Comparison of ENCODE assay signal across 19 cellular contexts in genomic region chr2:40466332-40466731, GRCh38.
"Had no signal": no experiment of that assay in that cellular context is flagged by ENCODE, and none has a peak within 500 bp of the region (broad histone marks: within the 10 kb centered on the region; RNA-seq: fewer than 3 reads in every experiment).

No MANE protein-coding gene starts in this region.

- DNase-seq: activated naive CD4-positive, alpha-beta T cell; activated T-cell treated with anti-CD3 and anti-CD28 coated beads, Interleukin-2, amount 50 U/mL, for 1 hour; adrenal gland; dorsolateral prefrontal cortex; effector memory CD8-positive, alpha-beta T cell; kidney glomerular epithelial cell; left lung; naive thymus-derived CD4-positive, alpha-beta T cell; occipital lobe; posterior cingulate gyrus; right lobe of liver; stimulated activated CD4-positive, alpha-beta T cell treated with anti-CD3 and anti-CD28 coated beads, Interleukin-2, amount 100 ng/mL, for 24 hours; stimulated activated naive CD8-positive, alpha-beta T cell treated with anti-CD3 and anti-CD28 coated beads, Interleukin-15, amount 100 ng/mL, for 72 hours; tibial artery had no signal

- H3K9me3 ChIP-seq: adrenal gland, esophagus muscularis mucosa, left lung, right lobe of liver, tibial artery had no signal

- ATAC-seq: activated T-helper 17 cell treated with anti-CD3 and anti-CD28 coated beads, Interleukin-2, amount 50 U/mL, for 72 hours; effector memory CD8-positive, alpha-beta T cell; left lung; naive thymus-derived CD4-positive, alpha-beta T cell; right lobe of liver; stimulated activated effector memory CD8-positive, alpha-beta T cell treated with anti-CD3 and anti-CD28 coated beads, Interleukin-12 subunit alpha, Interleukin-12 subunit beta, amount 100 ng/mL, for 72 hours; stimulated activated naive CD8-positive, alpha-beta T cell treated with anti-CD3 and anti-CD28 coated beads, Interleukin-15, amount 100 ng/mL, for 72 hours had no signal

- H3K4me3 ChIP-seq: adrenal gland, dorsolateral prefrontal cortex, esophagus muscularis mucosa, hepatocyte, left lung, right lobe of liver, skin epidermis, tibial artery had no signal

- H3K27me3 ChIP-seq: adrenal gland, dorsolateral prefrontal cortex, esophagus muscularis mucosa, hepatocyte, left lung, right lobe of liver, tibial artery had no signal

- H2AFZ ChIP-seq: hepatocyte had no signal

- H3K4me1 ChIP-seq: adrenal gland, right lobe of liver, tibial artery had no signal

- H3K79me2 ChIP-seq: hepatocyte had no signal

- H3K27ac ChIP-seq: adrenal gland, dorsolateral prefrontal cortex, esophagus muscularis mucosa, hepatocyte, left lung, right lobe of liver, skin epidermis, tibial artery had no signal

- H3K4me2 ChIP-seq: hepatocyte had no signal

- H3K36me3 ChIP-seq: adrenal gland, esophagus muscularis mucosa, left lung, right lobe of liver, tibial artery had no signal
